ENCODE assay signal across 8 cellular contexts in the genomic region with DNA sequence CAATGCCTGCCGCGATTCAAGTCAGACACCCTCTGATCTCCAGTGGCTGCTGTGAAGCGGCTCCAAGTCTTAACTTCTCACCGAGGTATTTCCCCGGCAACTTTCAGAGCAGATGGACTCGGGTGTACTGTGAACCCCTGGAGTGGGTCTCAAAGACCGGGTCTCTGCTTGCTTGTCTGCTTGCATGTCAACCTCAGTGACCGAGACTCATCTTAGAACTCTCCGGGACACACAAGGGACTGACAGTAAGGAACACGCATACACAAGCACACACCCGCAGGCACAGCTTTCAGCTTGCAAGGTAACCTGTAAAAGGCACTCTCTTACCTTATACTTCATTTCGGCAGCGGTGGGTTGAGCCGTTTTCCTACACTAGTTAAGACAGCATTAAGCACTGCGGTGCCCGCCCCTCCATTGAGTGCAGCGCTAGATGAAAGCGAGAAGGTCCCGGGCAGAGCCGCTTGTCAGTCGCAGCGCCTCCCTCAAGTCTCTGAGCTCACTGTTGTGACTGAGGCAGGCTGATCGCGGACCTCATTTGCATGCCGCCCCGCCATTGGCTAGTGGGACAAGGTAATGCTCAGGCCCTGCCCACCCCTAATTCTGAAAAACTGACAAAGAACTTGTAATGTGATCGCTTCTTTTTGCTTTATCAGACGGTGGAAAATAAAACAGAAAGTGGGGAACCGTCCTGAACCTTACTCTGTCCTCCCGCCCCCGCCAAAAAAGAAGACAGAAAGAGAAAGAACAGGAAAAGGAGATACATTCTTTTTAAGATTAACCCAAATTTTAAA. TPM values are rescaled to one million over a fixed set of nuclear protein-coding genes. Genes with fewer than 3 reads are reported as not detected.
A peak's percentile ranks its signal among the peaks of the same experiment; 100 is the strongest.
DNase-seq lines count a peak whose midpoint lies in the region; ATAC-seq and TF ChIP-seq lines count a peak whose summit lies in the region.

A gene with protein sequence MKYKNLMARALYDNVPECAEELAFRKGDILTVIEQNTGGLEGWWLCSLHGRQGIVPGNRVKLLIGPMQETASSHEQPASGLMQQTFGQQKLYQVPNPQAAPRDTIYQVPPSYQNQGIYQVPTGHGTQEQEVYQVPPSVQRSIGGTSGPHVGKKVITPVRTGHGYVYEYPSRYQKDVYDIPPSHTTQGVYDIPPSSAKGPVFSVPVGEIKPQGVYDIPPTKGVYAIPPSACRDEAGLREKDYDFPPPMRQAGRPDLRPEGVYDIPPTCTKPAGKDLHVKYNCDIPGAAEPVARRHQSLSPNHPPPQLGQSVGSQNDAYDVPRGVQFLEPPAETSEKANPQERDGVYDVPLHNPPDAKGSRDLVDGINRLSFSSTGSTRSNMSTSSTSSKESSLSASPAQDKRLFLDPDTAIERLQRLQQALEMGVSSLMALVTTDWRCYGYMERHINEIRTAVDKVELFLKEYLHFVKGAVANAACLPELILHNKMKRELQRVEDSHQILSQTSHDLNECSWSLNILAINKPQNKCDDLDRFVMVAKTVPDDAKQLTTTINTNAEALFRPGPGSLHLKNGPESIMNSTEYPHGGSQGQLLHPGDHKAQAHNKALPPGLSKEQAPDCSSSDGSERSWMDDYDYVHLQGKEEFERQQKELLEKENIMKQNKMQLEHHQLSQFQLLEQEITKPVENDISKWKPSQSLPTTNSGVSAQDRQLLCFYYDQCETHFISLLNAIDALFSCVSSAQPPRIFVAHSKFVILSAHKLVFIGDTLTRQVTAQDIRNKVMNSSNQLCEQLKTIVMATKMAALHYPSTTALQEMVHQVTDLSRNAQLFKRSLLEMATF (minus strand): TSS at position 492 of the 791 bp plus-strand sequence. CDS start 153 bp downstream, at position 339.

- POLR2A ChIA-PET in AG04450 (lab: Yijun Ruan, JAX) (interaction anchor here (0.6 to 1.4 kb wide), 7 partner anchors 14 to 537 kb away, joined by 3 to 11 read pairs (median 3); a partner anchor contains a TSS), WTC11 (lab: Charles Lee) (interaction anchor here (1.5 to 1.8 kb wide), 2 partner anchors 10 to 13 kb away, joined by 3 to 8 read pairs; no protein-coding TSS in a partner anchor)

- peak within 1 kb of the TSS; percentile 98 for H3K27ac Mint-ChIP-seq in WTC11
- peak within 1 kb of the TSS; percentile 94 to 99 (median 99) for H3K27ac Mint-ChIP-seq in immature natural killer cell

- H3K27me3 Mint-ChIP-seq in WTC11 (ENCODE audit: low read depth) (no peaks in the 10 kb centered on the region), immature natural killer cell (ENCODE audit: low read depth in 3 of 3) (peaks cover 2 to 8% (median 7%) of the 10 kb centered on the region in 3 donors)

- no peaks in the 10 kb centered on the region for H3K36me3 Mint-ChIP-seq in WTC11
- H3K36me3 Mint-ChIP-seq in immature natural killer cell: peaks cover 0 to 7% (median 4%) of the 10 kb centered on the region in 3 donors

- H3K4me3 ChIP-seq in AG04450 (ENCODE audit: low read depth, low read length) (peak within 1 kb of the TSS; percentile 89), cardiac fibroblast (replicated peaks in 1 of 2; ENCODE audit: low read depth in 2 of 2, low read length in 2 of 2) (peak within 1 kb of the TSS; percentile 65 to 76)

- CTCF ChIA-PET in AG04450 (lab: Charles Lee) (interaction anchor here (0.8 to 4.3 kb wide), 3 partner anchors 60 to 264 kb away, joined by 4 to 37 read pairs (median 8); no protein-coding TSS in a partner anchor), WTC11 (lab: Charles Lee) (interaction anchor here (0.6 to 3.2 kb wide), 10 partner anchors 9 to 344 kb away, joined by 3 to 20 read pairs (median 3); no protein-coding TSS in a partner anchor)

- no peaks in the 10 kb centered on the region for H3K9me3 ChIP-seq in AG04450 (ENCODE audit: control insufficient read depth, insufficient read depth, low read length)

- H3K27ac ChIP-seq in AG04450 (ENCODE audit: low read depth, low read length): peak within 1 kb of the TSS; percentile 84

- H3K4me1 Mint-ChIP-seq in WTC11 (peaks cover 63% of the 10 kb centered on the region), immature natural killer cell (peaks cover 74 to 89% of the 10 kb centered on the region in 2 donors)

- ATAC-seq in GM18909 (IDR thresholded peaks at IDR 0.05; ENCODE audit: poor library complexity, unreplicated experiment): peak; percentile 98
- ATAC-seq in HG03175 (IDR thresholded peaks at IDR 0.05; ENCODE audit: unreplicated experiment): peak; percentile 100
- peak; percentile 95 for ATAC-seq in WTC11

- no peaks in the 10 kb centered on the region for H3K27me3 ChIP-seq in AG04450 (ENCODE audit: control insufficient read depth, insufficient read depth, low read length)

- TF ChIP-seq CTCF in AG04450 (IDR thresholded peaks at IDR 0.05; ENCODE audit: low read depth, low read length) (no peak), WTC11 (IDR thresholded peaks at IDR 0.05) (no peak), cardiac fibroblast (IDR thresholded peaks at IDR 0.05; ENCODE audit: low read depth, low read length) (no peak)

- H3K4me3 Mint-ChIP-seq in WTC11 (peak within 1 kb of the TSS; percentile 79), immature natural killer cell (peak within 1 kb of the TSS; percentile 85 to 96 (median 91))

- no peaks in the 10 kb centered on the region for H3K9me3 Mint-ChIP-seq in WTC11
- H3K9me3 Mint-ChIP-seq in immature natural killer cell: no peaks in the 10 kb centered on the region

- DNase-seq in AG04450 (ENCODE audit: low read depth, low spot score): peak; percentile 89
- peak; percentile 95 for DNase-seq in NCI-H226
- DNase-seq in WTC11 (ENCODE audit: low spot score): peak; percentile 95
- DNase-seq in cardiac fibroblast (ENCODE audit: low read depth in 2 of 2): peak; percentile 97 to 98
- DNase-seq in immature natural killer cell: peak; percentile 93 to 94 (median 94)
- DNase-seq in smooth muscle cell of the brain vasculature (ENCODE audit: low read depth, low spot score): peak; percentile 91

TF ChIP-seq in WTC11, 78 proteins besides CTCF, POLR2A, EP300 and RAD21 (continues in another document):
- TF ChIP-seq FOXJ3 (CRISPR knock-in tag; IDR thresholded peaks at IDR 0.05; ENCODE audit: borderline replicate concordance) (no peak), NFATC4 (CRISPR knock-in tag; IDR thresholded peaks at IDR 0.05) (no peak), TCF7 (CRISPR knock-in tag; IDR thresholded peaks at IDR 0.05; ENCODE audit: low read depth) (no peak), MYBL2 (CRISPR knock-in tag; IDR thresholded peaks at IDR 0.05) (no peak), ZNF232 (CRISPR knock-in tag; IDR thresholded peaks at IDR 0.05) (peak; percentile 41; the same call in 1 of the 2 replicates), GABPB1 (CRISPR knock-in tag; IDR thresholded peaks at IDR 0.05) (peak; percentile 61; the same call in 1 of the 2 replicates), SMAD3 (CRISPR knock-in tag; IDR thresholded peaks at IDR 0.05; ENCODE audit: borderline replicate concordance) (peak; percentile 46; the same call in 1 of the 2 replicates), ATF1 (CRISPR knock-in tag; IDR thresholded peaks at IDR 0.05) (no peak), ZBTB21 (CRISPR knock-in tag; IDR thresholded peaks at IDR 0.05; ENCODE audit: borderline replicate concordance) (no peak), CBFB (CRISPR knock-in tag; IDR thresholded peaks at IDR 0.05; ENCODE audit: low read depth) (no peak), ZNF121 (CRISPR knock-in tag; IDR thresholded peaks at IDR 0.05) (no peak), GTF2I (CRISPR knock-in tag; conservative IDR thresholded peaks at IDR 0.05) (no peak), ZNF138 (CRISPR knock-in tag; conservative IDR thresholded peaks at IDR 0.05) (no peak), ESRRA (CRISPR knock-in tag; IDR thresholded peaks at IDR 0.05; ENCODE audit: borderline replicate concordance) (no peak), FOXK1 (CRISPR knock-in tag; IDR thresholded peaks at IDR 0.05) (peak; percentile 52; the same call in 1 of the 2 replicates), KAT7 (CRISPR knock-in tag; IDR thresholded peaks at IDR 0.05; ENCODE audit: borderline replicate concordance) (no peak)
- TF ChIP-seq, protein P1, sequence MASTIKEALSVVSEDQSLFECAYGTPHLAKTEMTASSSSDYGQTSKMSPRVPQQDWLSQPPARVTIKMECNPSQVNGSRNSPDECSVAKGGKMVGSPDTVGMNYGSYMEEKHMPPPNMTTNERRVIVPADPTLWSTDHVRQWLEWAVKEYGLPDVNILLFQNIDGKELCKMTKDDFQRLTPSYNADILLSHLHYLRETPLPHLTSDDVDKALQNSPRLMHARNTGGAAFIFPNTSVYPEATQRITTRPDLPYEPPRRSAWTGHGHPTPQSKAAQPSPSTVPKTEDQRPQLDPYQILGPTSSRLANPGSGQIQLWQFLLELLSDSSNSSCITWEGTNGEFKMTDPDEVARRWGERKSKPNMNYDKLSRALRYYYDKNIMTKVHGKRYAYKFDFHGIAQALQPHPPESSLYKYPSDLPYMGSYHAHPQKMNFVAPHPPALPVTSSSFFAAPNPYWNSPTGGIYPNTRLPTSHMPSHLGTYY (CRISPR knock-in tag; IDR thresholded peaks at IDR 0.05): no peak
- TF ChIP-seq, protein P2, sequence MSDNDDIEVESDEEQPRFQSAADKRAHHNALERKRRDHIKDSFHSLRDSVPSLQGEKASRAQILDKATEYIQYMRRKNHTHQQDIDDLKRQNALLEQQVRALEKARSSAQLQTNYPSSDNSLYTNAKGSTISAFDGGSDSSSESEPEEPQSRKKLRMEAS (CRISPR knock-in tag; IDR thresholded peaks at IDR 0.05): peak; percentile 41; the same call in 1 of the 2 replicates
- TF ChIP-seq, protein P3, sequence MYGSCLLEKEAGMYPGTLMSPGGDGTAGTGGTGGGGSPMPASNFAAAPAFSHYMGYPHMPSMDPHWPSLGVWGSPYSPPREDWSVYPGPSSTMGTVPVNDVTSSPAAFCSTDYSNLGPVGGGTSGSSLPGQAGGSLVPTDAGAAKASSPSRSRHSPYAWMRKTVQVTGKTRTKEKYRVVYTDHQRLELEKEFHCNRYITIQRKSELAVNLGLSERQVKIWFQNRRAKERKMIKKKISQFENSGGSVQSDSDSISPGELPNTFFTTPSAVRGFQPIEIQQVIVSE (CRISPR knock-in tag; IDR thresholded peaks at IDR 0.05; ENCODE audit: borderline replicate concordance): no peak

RNA-seq across cellular contexts. Expression of the gene that starts here (rescaled TPM):
- polyA plus RNA-seq in AG04450 (2011; rRNA removed) (7.2 and 10.9 TPM in 2 replicates), immature natural killer cell (10 to 100 TPM; 26.2 to 73.6 (median 27.6) TPM)
- polyA minus RNA-seq in AG04450 (2011; rRNA and poly(A)+ RNA removed): 17.2 and 31.1 TPM in 2 replicates
- 7.0 to 9.8 TPM (median 8.3 TPM) in 3 replicates for total RNA-seq in WTC11 (2021)

Comparison
In these comparisons a context has a peak if more than half of its experiments do, and no peak if none do; other contexts are left out.
1. Peak in every context shown above with its lines: DNase-seq, ATAC-seq, H3K4me3 ChIP-seq and H3K27ac ChIP-seq.